Comparison of ENCODE assay signal across 8 cellular contexts in the genomic region with DNA sequence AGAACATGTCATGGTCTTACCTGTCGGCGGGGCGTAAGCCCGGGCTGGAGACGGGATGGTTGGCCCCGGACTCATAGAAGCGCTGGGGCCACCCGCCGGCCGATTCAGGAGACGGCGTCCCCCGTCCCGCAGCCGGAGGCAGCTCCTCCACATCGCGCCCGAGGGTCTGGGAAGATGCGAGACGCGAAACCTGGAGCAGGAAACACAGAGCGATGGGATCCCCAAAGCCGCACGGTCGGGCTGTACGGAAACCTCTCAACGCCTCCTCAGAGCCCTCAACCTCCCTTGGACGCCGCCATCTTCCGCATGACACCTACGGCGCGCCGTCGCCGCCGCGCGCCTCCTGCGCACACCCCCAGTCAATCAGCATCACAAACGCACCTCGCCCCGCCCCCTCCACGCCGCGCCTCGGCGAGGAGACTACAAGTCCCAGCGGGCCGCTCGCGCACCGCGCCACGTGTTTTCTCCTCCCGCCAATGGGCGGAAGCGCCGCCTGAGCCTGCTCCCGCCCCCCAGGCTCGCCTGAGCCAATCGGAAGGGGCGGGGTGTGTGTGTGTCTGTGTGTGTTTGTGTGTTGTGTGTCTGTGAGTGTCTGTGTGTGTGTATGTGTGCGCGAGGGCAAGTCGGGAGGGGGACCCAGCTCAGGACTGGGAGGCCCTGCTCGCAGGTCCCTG. TPM values are rescaled to one million over a fixed set of nuclear protein-coding genes. Genes with fewer than 3 reads are reported as not detected.
DNase-seq lines count a peak whose midpoint lies in the region; ATAC-seq and TF ChIP-seq lines count a peak whose summit lies in the region.

A gene (minus strand): TSS at position 308 of the 674 bp plus-strand sequence. CDS start 155 bp downstream, at position 153.
A gene (plus strand): TSS at position 548 of the 674 bp plus-strand sequence. CDS start 57 bp downstream, at position 605.

- H3K27ac ChIP-seq in GM23338 (ENCODE audit: low read depth) (no peak within 1 kb of the TSS), fibroblast of lung (ENCODE audit: insufficient read depth, low read length) (peak within 1 kb of the TSS; percentile 55)
- peak within 1 kb of the TSS; percentile 88 for H3K27ac ChIP-seq in naive thymus-derived CD4-positive, alpha-beta T cell (ENCODE audit: low read depth, low read length)

- peaks cover 34% of the 10 kb centered on the region for H3K4me1 Mint-ChIP-seq in GM23338
- H3K4me1 Mint-ChIP-seq in naive thymus-derived CD4-positive, alpha-beta T cell: peaks cover 42 to 70% (median 53%) of the 10 kb centered on the region in 7 donors
- H3K4me1 Mint-ChIP-seq in stimulated activated memory B cell treated with anti-CD40 and anti-IgM and Interleukin-4, amounts not matched to agents 10 μg/mL and 1 μg/mL and 100 μg/mL, for 72 hours: peaks cover 64% of the 10 kb centered on the region

- no peaks in the 10 kb centered on the region; the same call in 2 of the 3 replicates for H3K36me3 Mint-ChIP-seq in GM23338 (ENCODE audit: low read depth)
- peaks cover 0 to 6% (median 4%) of the 10 kb centered on the region in 5 donors for H3K36me3 Mint-ChIP-seq in naive thymus-derived CD4-positive, alpha-beta T cell
- H3K36me3 Mint-ChIP-seq in stimulated activated memory B cell treated with anti-CD40 and anti-IgM and Interleukin-4, amounts not matched to agents 10 μg/mL and 1 μg/mL and 100 μg/mL, for 72 hours: no peaks in the 10 kb centered on the region

- no peaks in the 10 kb centered on the region for H3K9me2 ChIP-seq in GM23338 (ENCODE audit: insufficient read depth)

- intact Hi-C loops in naive thymus-derived CD4-positive, alpha-beta T cell (cut with micrococcal nuclease): loop anchor here (1.0 to 5.0 kb wide), 18 partner anchors 48 to 1338 kb away; a partner anchor contains a TSS

- peaks cover 9% of the 10 kb centered on the region for H3K4me1 ChIP-seq in GM23338 (ENCODE audit: insufficient read depth)
- H3K4me1 ChIP-seq in fibroblast of lung (ENCODE audit: control insufficient read depth, extremely low read depth, insufficient read depth, low read length): peaks cover 15% of the 10 kb centered on the region
- peaks cover 23 to 30% of the 10 kb centered on the region in 2 donors for H3K4me1 ChIP-seq in naive thymus-derived CD4-positive, alpha-beta T cell (ENCODE audit: control insufficient read depth in 2 of 2, insufficient read depth in 2 of 2, low read length in 2 of 2)

- H3K27me3 Mint-ChIP-seq in GM23338 (ENCODE audit: insufficient read depth, low read depth, poor library complexity): peaks cover 14% of the 10 kb centered on the region
- H3K27me3 Mint-ChIP-seq in naive thymus-derived CD4-positive, alpha-beta T cell: no peaks in the 10 kb centered on the region
- no peaks in the 10 kb centered on the region for H3K27me3 Mint-ChIP-seq in stimulated activated memory B cell treated with anti-CD40 and anti-IgM and Interleukin-4, amounts not matched to agents 10 μg/mL and 1 μg/mL and 100 μg/mL, for 72 hours

- H3K9ac ChIP-seq in fibroblast of lung (ENCODE audit: insufficient read depth, low read length): peak within 1 kb of the TSS; percentile 74

- CTCF ChIA-PET in naive thymus-derived CD4-positive, alpha-beta T cell (lab: Charles Lee): interaction anchor here (1.7 kb wide), 1 partner anchor 148 kb away, joined by 10 read pairs; no protein-coding TSS in a partner anchor

- POLR2A ChIA-PET in naive thymus-derived CD4-positive, alpha-beta T cell (lab: Charles Lee): interaction anchor here (0.5 to 1.0 kb wide), 3 partner anchors 203 to 315 kb away, joined by 3 read pairs; no protein-coding TSS in a partner anchor

- DNase-seq in EL (peak; percentile 99), GM23338 (ENCODE audit: low spot score) (peak; percentile 99), LHCN-M2 (ENCODE audit: low read depth) (peak; percentile 99), RPMI7951 (ENCODE audit: low read depth) (peak; percentile 97), fibroblast of lung (ENCODE audit: low read depth in 2 of 2) (peak; percentile 99)
- DNase-seq in activated T-helper 1 cell treated with anti-CD3 and anti-CD28 coated beads, Interleukin-2, amount 50 U/mL, for 16 hours (ENCODE audit: low read depth in 1 of 2, low spot score in 1 of 2): peak; percentile 99
- DNase-seq in naive thymus-derived CD4-positive, alpha-beta T cell: peak; percentile 99 to 100 (median 100)

- H3K4me3 Mint-ChIP-seq in GM23338: peak within 1 kb of the TSS; percentile 89
- peak within 1 kb of the TSS; percentile 88 to 100 (median 98) for H3K4me3 Mint-ChIP-seq in naive thymus-derived CD4-positive, alpha-beta T cell
- peak within 1 kb of the TSS; percentile 91 for H3K4me3 Mint-ChIP-seq in stimulated activated memory B cell treated with anti-CD40 and anti-IgM and Interleukin-4, amounts not matched to agents 10 μg/mL and 1 μg/mL and 100 μg/mL, for 72 hours

- peak within 1 kb of the TSS; percentile 95 for H3K4me2 ChIP-seq in GM23338
- H3K4me2 ChIP-seq in fibroblast of lung (ENCODE audit: extremely low read depth, insufficient read depth, low read length): peak within 1 kb of the TSS; percentile 96

- H3F3A ChIP-seq in GM23338 (replicated peaks; ENCODE audit: low read depth): no peaks in the 10 kb centered on the region

- H3K79me2 ChIP-seq in GM23338 (replicated peaks; ENCODE audit: insufficient read depth) (peaks cover 27% of the 10 kb centered on the region), fibroblast of lung (ENCODE audit: control insufficient read depth, insufficient read depth, low read length) (peaks cover 11% of the 10 kb centered on the region)

- ATAC-seq in GM23338: peak; percentile 86
- ATAC-seq in naive thymus-derived CD4-positive, alpha-beta T cell: peak; percentile 96
- ATAC-seq in stimulated activated memory B cell treated with anti-CD40 and anti-IgM and Interleukin-4, amounts not matched to agents 10 μg/mL and 1 μg/mL and 100 μg/mL, for 72 hours: peak; percentile 95

- H3K9me3 Mint-ChIP-seq in GM23338: no peaks in the 10 kb centered on the region; the same call in 2 of the 3 replicates
- peaks cover 0 to 2% (median 0%) of the 10 kb centered on the region in 11 donors for H3K9me3 Mint-ChIP-seq in naive thymus-derived CD4-positive, alpha-beta T cell
- H3K9me3 Mint-ChIP-seq in stimulated activated memory B cell treated with anti-CD40 and anti-IgM and Interleukin-4, amounts not matched to agents 10 μg/mL and 1 μg/mL and 100 μg/mL, for 72 hours: no peaks in the 10 kb centered on the region

- H2AFZ ChIP-seq in GM23338: peak within 1 kb of the TSS; percentile 92
- peak within 1 kb of the TSS; percentile 92 for H2AFZ ChIP-seq in fibroblast of lung (ENCODE audit: low read length)

- H4K20me1 ChIP-seq in GM23338 (replicated peaks; ENCODE audit: insufficient read depth): peaks cover 20% of the 10 kb centered on the region
- no peaks in the 10 kb centered on the region for H4K20me1 ChIP-seq in fibroblast of lung (ENCODE audit: control insufficient read depth, extremely low read depth, insufficient read depth, low read length)

- H3K27ac Mint-ChIP-seq in GM23338: peak within 1 kb of the TSS; percentile 74
- H3K27ac Mint-ChIP-seq in naive thymus-derived CD4-positive, alpha-beta T cell: peak within 1 kb of the TSS; percentile 87 to 99 (median 97)
- H3K27ac Mint-ChIP-seq in stimulated activated memory B cell treated with anti-CD40 and anti-IgM and Interleukin-4, amounts not matched to agents 10 μg/mL and 1 μg/mL and 100 μg/mL, for 72 hours: peak within 1 kb of the TSS; percentile 68

- peak within 1 kb of the TSS; percentile 82 for H3K4me3 ChIP-seq in GM23338
- peak within 1 kb of the TSS; percentile 74 to 87 (median 84) for H3K4me3 ChIP-seq in fibroblast of lung (replicated peaks in 1 of 4; ENCODE audit: control extremely low read depth in 1 of 4, insufficient read depth in 1 of 4, low read depth in 3 of 4, low read length in 4 of 4)
- peak within 1 kb of the TSS; percentile 79 for H3K4me3 ChIP-seq in naive thymus-derived CD4-positive, alpha-beta T cell (ENCODE audit: low read length)

- no peaks in the 10 kb centered on the region for H3K36me3 ChIP-seq in GM23338 (ENCODE audit: insufficient read depth)
- peaks cover 1% of the 10 kb centered on the region for H3K36me3 ChIP-seq in fibroblast of lung (ENCODE audit: control insufficient read depth, insufficient read depth, low read length)
- no peaks in the 10 kb centered on the region for H3K36me3 ChIP-seq in naive thymus-derived CD4-positive, alpha-beta T cell (ENCODE audit: control insufficient read depth in 2 of 3, insufficient read depth in 3 of 3, low read length in 3 of 3)

- no peak for TF ChIP-seq CTCF in GM23338 (conservative IDR thresholded peaks at IDR 0.05; ENCODE audit: low read depth in 2 of 2)
- TF ChIP-seq CTCF in fibroblast of lung (conservative IDR thresholded peaks at IDR 0.05 in 1 of 2, IDR thresholded peaks at IDR 0.05 in 1 of 2; ENCODE audit: low read depth in 1 of 2, low read length in 2 of 2): no peak

- H3K9me3 ChIP-seq in fibroblast of lung (ENCODE audit: control insufficient read depth, insufficient read depth, low read depth, low read length): no peaks in the 10 kb centered on the region
- H3K9me3 ChIP-seq in naive thymus-derived CD4-positive, alpha-beta T cell (ENCODE audit: control insufficient read depth in 2 of 3, low read length in 3 of 3): no peaks in the 10 kb centered on the region

- no peaks in the 10 kb centered on the region for H3K27me3 ChIP-seq in GM23338 (ENCODE audit: insufficient read depth)
- no peaks in the 10 kb centered on the region for H3K27me3 ChIP-seq in fibroblast of lung (ENCODE audit: control insufficient read depth, insufficient read depth, low read length)
- H3K27me3 ChIP-seq in naive thymus-derived CD4-positive, alpha-beta T cell (ENCODE audit: control insufficient read depth in 2 of 2, insufficient read depth in 2 of 2, low read length in 2 of 2): no peaks in the 10 kb centered on the region

RNA-seq across cellular contexts. Expression of the first gene that starts in this region (rescaled TPM):
- 25.7 and 33.4 TPM in 2 replicates for total RNA-seq in GM23338 (2014; rRNA removed; shearing (Covaris generic))
- polyA plus RNA-seq in GM23338 (2016; fragmentation: Nextera tagmentation; extraction: Ambion mirVana) (24.3 and 24.7 TPM in 2 replicates), fibroblast of lung (11.6 and 14.7 TPM in 2 replicates)
- total RNA-seq in LHCN-M2 (2014; rRNA removed) (12.6 and 12.8 TPM in 2 replicates), fibroblast of lung (10.3 and 12.6 TPM in 2 replicates)
- 14.9 TPM for polyA plus RNA-seq in LHCN-M2 (2012)
- 13.3 and 14.0 TPM in 2 replicates for total RNA-seq in RPMI7951 (2014; rRNA removed; shearing (Covaris generic))
- 17.1 and 18.8 TPM in 2 replicates for polyA plus RNA-seq in fibroblast of lung (2012)
- 10.9 and 25.0 TPM in 2 replicates for polyA minus RNA-seq in fibroblast of lung (ENCODE audit: low replicate concordance)
- 10 to 100 TPM; 26.3 to 36.7 (median 32.5) TPM for total RNA-seq in naive thymus-derived CD4-positive, alpha-beta T cell
- polyA plus RNA-seq in naive thymus-derived CD4-positive, alpha-beta T cell: 10 to 100 TPM; 16.3 TPM

RNA-seq across cellular contexts. Expression of the second gene that starts in this region (rescaled TPM):
- total RNA-seq in GM23338 (2014; rRNA removed; shearing (Covaris generic)): 11.2 and 11.8 TPM in 2 replicates
- polyA plus RNA-seq in GM23338 (2016; fragmentation: Nextera tagmentation; extraction: Ambion mirVana): 5.6 and 6.3 TPM in 2 replicates
- total RNA-seq in LHCN-M2 (2014; rRNA removed): 6.0 and 6.8 TPM in 2 replicates
- 4.8 TPM for polyA plus RNA-seq in LHCN-M2 (2012)
- total RNA-seq in RPMI7951 (2014; rRNA removed; shearing (Covaris generic)): 4.9 and 6.0 TPM in 2 replicates
- 7.2 and 10.2 TPM in 2 replicates for total RNA-seq in fibroblast of lung
- 9.0 TPM in 2 replicates for polyA plus RNA-seq in fibroblast of lung
- 6.8 and 7.6 TPM in 2 replicates for polyA plus RNA-seq in fibroblast of lung (2012)
- 13.8 and 14.8 TPM in 2 replicates for polyA minus RNA-seq in fibroblast of lung (ENCODE audit: low replicate concordance)
- total RNA-seq in naive thymus-derived CD4-positive, alpha-beta T cell: 10 to 100 TPM in 2 of 5 experiments, 1 to 10 TPM in 3; 6.0 to 11.4 (median 10.0) TPM
- 1 to 10 TPM; 5.9 to 7.0 TPM for polyA plus RNA-seq in naive thymus-derived CD4-positive, alpha-beta T cell
